Comparison of ENCODE assay signal across 11 cellular contexts in genomic region chr7:130276796-130277762, GRCh38. TPM values are rescaled to one million over a fixed set of nuclear protein-coding genes. Genes with fewer than 3 reads are reported as not detected.
DNase-seq lines count a peak whose midpoint lies in the region; ATAC-seq and TF ChIP-seq lines count a peak whose summit lies in the region.
"Had no signal": no experiment of that assay in that cellular context is flagged by ENCODE, and none has a peak within 500 bp of the region (broad histone marks: within the 10 kb centered on the region; RNA-seq: fewer than 3 reads in every experiment).

No MANE protein-coding gene starts in this region.

- in situ Hi-C loops in SK-MEL-5 (cut with HindIII; ENCODE audit: low pct_unique_long_range_greater_than_20kb, low sequenced_read_pairs) (no loop called here), GM13977 (cut with MboI; ENCODE audit: low pct_unique_long_range_greater_than_20kb, low sequenced_read_pairs, unreplicated experiment) (no loop called here)

- TF ChIP-seq CTCF in GM13977 (IDR thresholded peaks at IDR 0.05; ENCODE audit: extremely low read depth, insufficient read depth, missing control alignments): no peak

- peak; percentile 31 for ATAC-seq in esophagus mucosa
- ATAC-seq in GM18907 (IDR thresholded peaks at IDR 0.05; ENCODE audit: unreplicated experiment): no peak
- no peak for ATAC-seq in HG02571 (IDR thresholded peaks at IDR 0.05; ENCODE audit: unreplicated experiment)

- DNase-seq in HT1080 (ENCODE audit: low read depth) (peak; percentile 53), SK-MEL-5 (ENCODE audit: low read depth, low spot score) (peak; percentile 50), SKM-1 treated with dmso at 0.1 percent for 144 hours (lab: John Stamatoyannopoulos, UW; ENCODE audit: unreplicated experiment) (no peak), GM13977 (ENCODE audit: low spot score) (no peak)
- peak in 3 of 4 experiments; percentile 19 to 48 (median 26) for DNase-seq in stimulated activated CD4-positive, alpha-beta T cell treated with anti-CD3 and anti-CD28 coated beads, Interleukin-1b, Interleukin-23, amount 100 ng/mL, for 24 hours (ENCODE audit: low read depth in 4 of 4, low spot score in 1 of 4)
- DNase-seq: spleen had no signal

RNA-seq across cellular contexts. Expression of gene CPA2, which starts 10.4 kb away (rescaled TPM):
- not detected in 2 replicates for total RNA-seq in HT1080 (2014; rRNA removed; shearing (Covaris generic))
- polyA plus RNA-seq in HT1080 (2015; cell fraction: cytosol; rRNA removed): not detected in 2 replicates
- not detected in 2 replicates for polyA plus RNA-seq in HT1080 (2015; cell fraction: nucleus; rRNA removed)
- not detected in 2 replicates for total RNA-seq in SK-MEL-5 (2014; rRNA removed; shearing (Covaris generic))
- polyA plus RNA-seq in SK-MEL-5 (2015; cell fraction: cytosol; rRNA removed): not detected in 2 replicates
- polyA plus RNA-seq in SK-MEL-5 (2015; cell fraction: nucleus; rRNA removed): not detected in 2 replicates
- not detected for total RNA-seq in esophagus mucosa
- total RNA-seq: dermis microvascular lymphatic vessel endothelial cell, left ventricle myocardium superior had no signal

RNA-seq across cellular contexts. Expression of gene CPA4, which starts 15.9 kb away (rescaled TPM):
- total RNA-seq in HT1080 (2014; rRNA removed; shearing (Covaris generic)): 25.9 and 29.9 TPM in 2 replicates
- 89.9 and 112 TPM in 2 replicates for polyA plus RNA-seq in HT1080 (2015; cell fraction: cytosol; rRNA removed)
- 303 and 338 TPM in 2 replicates for polyA plus RNA-seq in HT1080 (2015; cell fraction: nucleus; rRNA removed)
- 0.11 and 0.16 TPM in 2 replicates for total RNA-seq in SK-MEL-5 (2014; rRNA removed; shearing (Covaris generic))
- polyA plus RNA-seq in SK-MEL-5 (2015; cell fraction: cytosol; rRNA removed): 0.08 and 0.35 TPM in 2 replicates
- polyA plus RNA-seq in SK-MEL-5 (2015; cell fraction: nucleus; rRNA removed): 0.46 and 0.98 TPM in 2 replicates
- 9.4 TPM for total RNA-seq in esophagus mucosa
- total RNA-seq: dermis microvascular lymphatic vessel endothelial cell had no signal

Comparison
In these comparisons a context has a peak if more than half of its experiments do, and no peak if none do; other contexts are left out.
1. DNase-seq: peak in HT1080 (single experiment), SK-MEL-5 (single experiment) and stimulated activated CD4-positive, alpha-beta T cell treated with anti-CD3 and anti-CD28 coated beads, Interleukin-1b, Interleukin-23, amount 100 ng/mL, for 24 hours (3 of 4); none in SKM-1 treated with dmso at 0.1 percent for 144 hours (single experiment) and GM13977 (single experiment).